In genomic region chr15:43808960-43809678, GRCh38 we compare ENCODE assay signal across 1 cellular context.
TF ChIP-seq lines count a peak whose summit lies in the region.

No MANE protein-coding gene starts in this region.

TF ChIP-seq in GM12878, 131 proteins besides CTCF, POLR2A, EP300 and RAD21 (continued from another document):
- TF ChIP-seq HSF1 (IDR thresholded peaks at IDR 0.05; ENCODE audit: low read depth, low read length) (no peak), MAX (IDR thresholded peaks at IDR 0.05; ENCODE audit: low read depth, low read length) (no peak), RELA (IDR thresholded peaks at IDR 0.05; ENCODE audit: borderline replicate concordance, partially characterized antibody) (no peak), BMI1 (IDR thresholded peaks at IDR 0.05; ENCODE audit: borderline replicate concordance) (peak; percentile 82), YBX1 (IDR thresholded peaks at IDR 0.05) (no peak)
TF ChIP-seq in GM12878: peak in this region for 44.
